In the genomic region with DNA sequence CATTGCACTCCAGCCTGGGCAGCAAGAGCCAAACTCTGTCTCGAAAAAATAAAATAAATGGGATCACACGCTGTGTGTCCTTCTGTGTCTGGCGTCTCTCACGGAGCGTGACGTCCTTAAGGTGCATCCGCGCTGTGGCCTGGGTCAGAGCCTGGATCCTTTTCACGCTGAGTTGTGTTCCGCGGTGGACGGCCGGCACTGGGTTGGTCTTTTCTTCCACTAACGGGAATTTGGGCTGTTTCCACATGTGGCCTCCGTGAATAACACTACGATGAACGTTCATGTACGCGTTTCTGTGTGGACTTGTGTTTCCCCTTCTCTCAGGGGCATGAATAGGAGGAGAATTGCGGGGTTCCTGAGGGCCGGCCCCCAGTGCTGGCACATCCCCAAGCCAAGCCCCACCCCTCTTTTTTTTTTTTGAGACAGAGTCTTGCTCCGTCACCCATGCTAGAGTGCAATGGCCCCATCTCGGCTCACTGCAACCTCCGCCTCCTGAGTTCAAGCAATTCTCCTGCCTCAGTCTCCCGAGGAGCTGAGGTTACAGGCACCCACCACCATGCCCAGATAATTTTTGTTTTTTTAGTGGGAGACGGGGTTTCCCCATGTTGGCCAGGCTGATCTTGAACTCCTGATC, we compare ENCODE assay signal across 19 cellular contexts. TPM values are rescaled to one million over a fixed set of nuclear protein-coding genes. Genes with fewer than 3 reads are reported as not detected.
DNase-seq lines count a peak whose midpoint lies in the region; ATAC-seq and TF ChIP-seq lines count a peak whose summit lies in the region.
"Had no signal": no experiment of that assay in that cellular context is flagged by ENCODE, and none has a peak within 500 bp of the region (broad histone marks: within the 10 kb centered on the region; RNA-seq: fewer than 3 reads in every experiment).

No MANE protein-coding gene starts in this region.

- H3K9me3 ChIP-seq in BLaER1 (no peaks in the 10 kb centered on the region), colonic mucosa (no peaks in the 10 kb centered on the region), ovary (no peaks in the 10 kb centered on the region)
- H3K9me3 ChIP-seq: Caco-2, mucosa of descending colon, pancreas, vagina had no signal

- H3K9ac ChIP-seq in BLaER1: no peak overlapping the region
- H3K9ac ChIP-seq in colonic mucosa (ENCODE audit: low read depth in 2 of 2, low read length in 2 of 2): no peak overlapping the region
- H3K9ac ChIP-seq: GM23248 had no signal

- POLR2A ChIA-PET in WTC11 (lab: Charles Lee): interaction anchor here (0.9 kb wide), 1 partner anchor 475 kb away, joined by 6 read pairs; no protein-coding TSS in a partner anchor

- DNase-seq in WTC11 (ENCODE audit: low spot score): no peak
- no peak for DNase-seq in nephron progenitor cell
- DNase-seq in colonic mucosa: no peak
- no peak for DNase-seq in ovary
- DNase-seq: activated CD8-positive, alpha-beta memory T cell treated with anti-CD3 and anti-CD28 coated beads, Interleukin-2, amount 50 U/mL, for 48 hours; activated naive CD4-positive, alpha-beta T cell; Caco-2; GM23248; islet precursor cell; mucosa of descending colon; NCI-H1417; SIG-M5; T-helper 2 cell had no signal

- no peaks in the 10 kb centered on the region for H3K36me3 Mint-ChIP-seq in WTC11
- no peaks in the 10 kb centered on the region for H3K36me3 Mint-ChIP-seq in nephron progenitor cell (ENCODE audit: low read depth)
- H3K36me3 Mint-ChIP-seq: stimulated activated memory B cell treated with anti-CD40 and anti-IgM and Interleukin-4, amounts not matched to agents 10 μg/mL and 1 μg/mL and 100 μg/mL, for 72 hours had no signal

- H3K9me3 Mint-ChIP-seq in WTC11 (no peaks in the 10 kb centered on the region), nephron progenitor cell (no peaks in the 10 kb centered on the region)
- H3K9me3 Mint-ChIP-seq: stimulated activated memory B cell treated with anti-CD40 and anti-IgM and Interleukin-4, amounts not matched to agents 10 μg/mL and 1 μg/mL and 100 μg/mL, for 72 hours had no signal

- H3K4me1 Mint-ChIP-seq in WTC11: peaks cover 36% of the 10 kb centered on the region
- peaks cover 54% of the 10 kb centered on the region for H3K4me1 Mint-ChIP-seq in nephron progenitor cell

- no peaks in the 10 kb centered on the region for H4K20me1 ChIP-seq in BLaER1

- H3K4me2 ChIP-seq in BLaER1: peak overlapping the region; percentile 55

- no peak for TF ChIP-seq POLR2A in ovary (IDR thresholded peaks at IDR 0.05)

- CTCF ChIA-PET in WTC11 (lab: Charles Lee): interaction anchor here (0.5 to 2.3 kb wide), 2 partner anchors 7 to 18 kb away, joined by 4 to 9 read pairs; no protein-coding TSS in a partner anchor

- intact Hi-C loops in colonic mucosa (cut with DNase I) (no loop called here), ovary (cut with DNase I) (loop anchor here in 2 of 4 donors (10.0 kb wide), 1 partner anchor 124 kb away; a partner anchor contains a TSS)

- no peak for ATAC-seq in WTC11
- ATAC-seq in GM19395 (IDR thresholded peaks at IDR 0.05; ENCODE audit: unreplicated experiment): no peak
- ATAC-seq: mucosa of descending colon; pancreas; stimulated activated memory B cell treated with anti-CD40 and anti-IgM and Interleukin-4, amounts not matched to agents 10 μg/mL and 1 μg/mL and 100 μg/mL, for 72 hours had no signal

- H3K27me3 ChIP-seq in BLaER1 (no peaks in the 10 kb centered on the region), colonic mucosa (no peaks in the 10 kb centered on the region), ovary (no peaks in the 10 kb centered on the region)
- H3K27me3 ChIP-seq: pancreas, vagina had no signal

- 85 to 87% (median 87%) methylated on average over 26 of the region's 26 CpGs for WGBS in ovary, 3 donors

- H3K4me3 ChIP-seq in BLaER1 (no peak overlapping the region), colonic mucosa (no peak overlapping the region), ovary (no peak overlapping the region)
- H3K4me3 ChIP-seq: GM23248, mucosa of descending colon, pancreas, vagina had no signal

- H3K27ac ChIP-seq in BLaER1: no peak overlapping the region; the same call in 1 of the 2 replicates
- no peak overlapping the region for H3K27ac ChIP-seq in colonic mucosa
- no peak overlapping the region for H3K27ac ChIP-seq in ovary
- H3K27ac ChIP-seq: GM23248, pancreas, vagina had no signal

- TF ChIP-seq CTCF in WTC11 (IDR thresholded peaks at IDR 0.05): no peak
- TF ChIP-seq CTCF in nephron progenitor cell (IDR thresholded peaks at IDR 0.05): no peak
- TF ChIP-seq CTCF in colonic mucosa (IDR thresholded peaks at IDR 0.05): no peak
- no peak for TF ChIP-seq CTCF in ovary (IDR thresholded peaks at IDR 0.05)

- H3K27me3 Mint-ChIP-seq in WTC11 (ENCODE audit: low read depth) (no peaks in the 10 kb centered on the region), nephron progenitor cell (ENCODE audit: low read depth, poor library complexity) (no peaks in the 10 kb centered on the region)

- H3K4me3 Mint-ChIP-seq in WTC11 (no peak overlapping the region), nephron progenitor cell (no peak overlapping the region)
- H3K4me3 Mint-ChIP-seq: stimulated activated memory B cell treated with anti-CD40 and anti-IgM and Interleukin-4, amounts not matched to agents 10 μg/mL and 1 μg/mL and 100 μg/mL, for 72 hours had no signal

- H3K4me1 ChIP-seq in BLaER1 (peaks cover 36% of the 10 kb centered on the region), colonic mucosa (no peaks in the 10 kb centered on the region), ovary (ENCODE audit: insufficient read depth) (peaks cover 4% of the 10 kb centered on the region)

- no peak for TF ChIP-seq EP300 in ovary (IDR thresholded peaks at IDR 0.05)

- H3K27ac Mint-ChIP-seq in WTC11: peak overlapping the region; percentile 57
- peak overlapping the region; percentile 75 for H3K27ac Mint-ChIP-seq in nephron progenitor cell
- H3K27ac Mint-ChIP-seq: stimulated activated memory B cell treated with anti-CD40 and anti-IgM and Interleukin-4, amounts not matched to agents 10 μg/mL and 1 μg/mL and 100 μg/mL, for 72 hours had no signal

- H3K36me3 ChIP-seq in BLaER1: no peaks in the 10 kb centered on the region
- H3K36me3 ChIP-seq in colonic mucosa: no peaks in the 10 kb centered on the region
- no peaks in the 10 kb centered on the region for H3K36me3 ChIP-seq in ovary
- H3K36me3 ChIP-seq: pancreas, vagina had no signal

TF ChIP-seq in WTC11, 78 proteins besides CTCF, POLR2A, EP300 and RAD21 (continues in another document):
- TF ChIP-seq, protein P1, sequence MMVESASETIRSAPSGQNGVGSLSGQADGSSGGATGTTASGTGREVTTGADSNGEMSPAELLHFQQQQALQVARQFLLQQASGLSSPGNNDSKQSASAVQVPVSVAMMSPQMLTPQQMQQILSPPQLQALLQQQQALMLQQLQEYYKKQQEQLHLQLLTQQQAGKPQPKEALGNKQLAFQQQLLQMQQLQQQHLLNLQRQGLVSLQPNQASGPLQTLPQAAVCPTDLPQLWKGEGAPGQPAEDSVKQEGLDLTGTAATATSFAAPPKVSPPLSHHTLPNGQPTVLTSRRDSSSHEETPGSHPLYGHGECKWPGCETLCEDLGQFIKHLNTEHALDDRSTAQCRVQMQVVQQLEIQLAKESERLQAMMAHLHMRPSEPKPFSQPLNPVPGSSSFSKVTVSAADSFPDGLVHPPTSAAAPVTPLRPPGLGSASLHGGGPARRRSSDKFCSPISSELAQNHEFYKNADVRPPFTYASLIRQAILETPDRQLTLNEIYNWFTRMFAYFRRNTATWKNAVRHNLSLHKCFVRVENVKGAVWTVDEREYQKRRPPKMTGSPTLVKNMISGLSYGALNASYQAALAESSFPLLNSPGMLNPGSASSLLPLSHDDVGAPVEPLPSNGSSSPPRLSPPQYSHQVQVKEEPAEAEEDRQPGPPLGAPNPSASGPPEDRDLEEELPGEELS (CRISPR knock-in tag; IDR thresholded peaks at IDR 0.05): no peak
- no peak for TF ChIP-seq SMAD3 (CRISPR knock-in tag; IDR thresholded peaks at IDR 0.05; ENCODE audit: borderline replicate concordance)
- TF ChIP-seq NFATC4 (CRISPR knock-in tag; IDR thresholded peaks at IDR 0.05): no peak
- no peak for TF ChIP-seq ZNF671 (CRISPR knock-in tag; IDR thresholded peaks at IDR 0.05)
- TF ChIP-seq ZNF219 (CRISPR knock-in tag; IDR thresholded peaks at IDR 0.05; ENCODE audit: borderline replicate concordance): no peak
- TF ChIP-seq, protein P2, sequence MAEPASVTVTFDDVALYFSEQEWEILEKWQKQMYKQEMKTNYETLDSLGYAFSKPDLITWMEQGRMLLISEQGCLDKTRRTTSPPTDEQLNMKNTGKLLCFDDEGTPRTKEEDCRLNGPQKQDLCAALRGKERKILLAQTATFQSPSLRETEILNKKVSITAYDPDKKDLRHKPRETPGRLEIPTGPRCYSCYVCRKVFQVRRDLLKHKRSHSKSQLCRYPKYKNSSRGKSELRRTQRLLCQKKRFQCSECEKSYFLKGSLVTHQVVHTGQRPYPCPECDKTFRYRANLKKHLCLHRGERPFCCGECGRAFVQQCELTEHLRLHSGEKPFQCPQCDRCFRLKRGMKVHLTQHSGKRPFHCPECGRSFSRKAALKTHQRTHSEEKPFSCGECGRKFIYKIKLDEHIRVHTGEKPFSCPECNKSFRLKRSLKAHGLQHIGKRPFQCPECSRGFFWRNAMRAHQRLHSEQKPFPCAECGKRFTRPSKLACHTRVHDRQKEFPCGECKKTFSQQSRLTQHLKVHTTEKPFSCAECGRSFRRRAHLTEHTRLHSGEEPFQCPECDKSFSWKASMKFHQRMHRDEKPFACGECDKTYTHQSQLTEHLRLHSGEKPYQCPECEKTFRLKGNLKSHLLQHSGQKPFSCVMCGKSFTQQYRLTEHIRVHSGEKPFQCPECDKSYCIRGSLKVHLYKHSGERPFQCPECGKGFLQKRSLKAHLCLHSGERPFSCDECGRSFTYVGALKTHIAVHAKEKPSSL (CRISPR knock-in tag; conservative IDR thresholded peaks at IDR 0.05): no peak
- no peak for TF ChIP-seq ZNF263 (CRISPR knock-in tag; IDR thresholded peaks at IDR 0.05; ENCODE audit: low read depth)

RNA-seq across cellular contexts. Expression of a gene that starts 6.2 kb away (rescaled TPM):
- total RNA-seq in WTC11 (2021) (663 to 692 TPM (median 680 TPM) in 3 replicates), colonic mucosa (100 to 1,000 TPM; 284 to 457 TPM), ovary (100 to 1,000 TPM in 6 of 7 donors, 10 to 100 TPM in 1; 73.4 to 312 (median 233) TPM)
- 100 to 1,000 TPM in 1 of 2 donors, 10 to 100 TPM in 1; 94.4 to 112 TPM for polyA plus RNA-seq in ovary

RNA-seq across cellular contexts. Expression of a gene that starts 30.7 kb away (rescaled TPM):
- 60.6 to 86.8 TPM (median 83.9 TPM) in 3 replicates for total RNA-seq in WTC11 (2021)
- under 1 TPM in 1 of 2 donors, not detected in 1; 0.22 TPM for total RNA-seq in colonic mucosa
- 10 to 100 TPM in 1 of 7 donors, 1 to 10 TPM in 1, under 1 TPM in 3, not detected in 2; 0.36 to 11.4 (median 0.80) TPM for total RNA-seq in ovary
- polyA plus RNA-seq in ovary: under 1 TPM; 0.18 to 0.24 TPM
- total RNA-seq: LHCN-M2, vagina had no signal
- polyA plus RNA-seq: GM23248 had no signal

RNA-seq across cellular contexts. Expression of a gene that starts 36.5 kb away (rescaled TPM):
- total RNA-seq in WTC11 (2021) (1.2 to 3.3 TPM (median 2.5 TPM) in 3 replicates), colonic mucosa (under 1 TPM in 1 of 2 donors, not detected in 1; 0.27 TPM), ovary (1 to 10 TPM in 1 of 7 donors, not detected in 6; 1.0 TPM)
- polyA plus RNA-seq in ovary: under 1 TPM in 1 of 2 donors, not detected in 1; 0.11 TPM
- total RNA-seq: Caco-2, GM23248, LHCN-M2, pancreas, vagina had no signal
- polyA plus RNA-seq: GM23248 had no signal

RNA-seq across cellular contexts. Expression of a gene that starts 40.2 kb away (rescaled TPM):
- 0.66 to 0.78 TPM (median 0.70 TPM) in 3 replicates for total RNA-seq in WTC11 (2021)
- total RNA-seq in colonic mucosa: 100 to 1,000 TPM; 285 to 320 TPM
- 10 to 100 TPM in 1 of 7 donors, 1 to 10 TPM in 3, under 1 TPM in 3; 0.08 to 44.0 (median 1.4) TPM for total RNA-seq in ovary
- under 1 TPM; 0.12 to 0.19 TPM for polyA plus RNA-seq in ovary
- total RNA-seq: GM23248 had no signal
- polyA plus RNA-seq: GM23248 had no signal

RNA-seq across cellular contexts. Expression of a gene that starts 49.7 kb away (rescaled TPM):
- total RNA-seq in WTC11 (2021) (0.53 to 0.82 TPM (median 0.61 TPM) in 3 replicates), colonic mucosa (not detected), ovary (under 1 TPM in 1 of 7 donors, not detected in 6; 0.41 TPM)
- polyA plus RNA-seq in ovary: not detected
- total RNA-seq: GM23248, LHCN-M2, mucosa of descending colon, vagina had no signal
- polyA plus RNA-seq: GM23248 had no signal
